Comparison of ENCODE assay signal across 8 cellular contexts in genomic region chr9:127918201-127919107, GRCh38. TPM values are rescaled to one million over a fixed set of nuclear protein-coding genes. Genes with fewer than 3 reads are reported as not detected.
DNase-seq lines count a peak whose midpoint lies in the region; ATAC-seq and TF ChIP-seq lines count a peak whose summit lies in the region.

No MANE protein-coding gene starts in this region.

- H3K36me3 Mint-ChIP-seq in T-helper 1 cell treated with Interleukin-12 subunit alpha and Interleukin-12 subunit beta and Interleukin-4 antibody, amounts not matched to agents 30 μg/mL and 1 μg/mL, for 36 hours (ENCODE audit: low read depth) = peaks cover 8% of the 10 kb centered on the region

- 0 out of 2 replicates have a peak overlapping the region, but pooled peaks have one; percentile 42 for H3K9ac ChIP-seq in SU-DHL-6 (ENCODE audit: low read length)

- H3K27ac Mint-ChIP-seq in T-helper 1 cell treated with Interleukin-12 subunit alpha and Interleukin-12 subunit beta and Interleukin-4 antibody, amounts not matched to agents 30 μg/mL and 1 μg/mL, for 36 hours = peak overlapping the region; percentile 27

- no peaks in the 10 kb centered on the region for H3K79me2 ChIP-seq in SU-DHL-6 (ENCODE audit: insufficient read depth, low read length)

- no peaks in the 10 kb centered on the region for H3K9me3 Mint-ChIP-seq in T-helper 1 cell treated with Interleukin-12 subunit alpha and Interleukin-12 subunit beta and Interleukin-4 antibody, amounts not matched to agents 30 μg/mL and 1 μg/mL, for 36 hours

- H3K27me3 Mint-ChIP-seq in T-helper 1 cell treated with Interleukin-12 subunit alpha and Interleukin-12 subunit beta and Interleukin-4 antibody, amounts not matched to agents 30 μg/mL and 1 μg/mL, for 36 hours (ENCODE audit: low read depth) = peaks cover 5% of the 10 kb centered on the region

- peaks cover 19% of the 10 kb centered on the region for H3F3A ChIP-seq in SU-DHL-6 (ENCODE audit: insufficient read depth)

- no peaks in the 10 kb centered on the region for H3K9me3 ChIP-seq in SU-DHL-6 (ENCODE audit: insufficient read depth, low read length)

- H3K27me3 ChIP-seq in SU-DHL-6 (ENCODE audit: low read length) = no peaks in the 10 kb centered on the region
- no peaks in the 10 kb centered on the region for H3K27me3 ChIP-seq in foreskin keratinocyte

- peaks cover 11% of the 10 kb centered on the region for H3K4me1 ChIP-seq in foreskin keratinocyte

- no peak overlapping the region for H3K4me3 Mint-ChIP-seq in T-helper 1 cell treated with Interleukin-12 subunit alpha and Interleukin-12 subunit beta and Interleukin-4 antibody, amounts not matched to agents 30 μg/mL and 1 μg/mL, for 36 hours

- peak; percentile 12 for TF ChIP-seq CTCF in SU-DHL-6 (IDR thresholded peaks at IDR 0.05; ENCODE audit: insufficient read depth, low read length, poor library complexity, severe bottlenecking)
- TF ChIP-seq CTCF in foreskin keratinocyte (conservative IDR thresholded peaks at IDR 0.05) = no peak

- peaks cover 38% of the 10 kb centered on the region for H3K4me1 Mint-ChIP-seq in T-helper 1 cell treated with Interleukin-12 subunit alpha and Interleukin-12 subunit beta and Interleukin-4 antibody, amounts not matched to agents 30 μg/mL and 1 μg/mL, for 36 hours (ENCODE audit: low read depth)

- no peaks in the 10 kb centered on the region for H4K20me1 ChIP-seq in SU-DHL-6 (ENCODE audit: low read depth, low read length)

- no peak overlapping the region for H2AFZ ChIP-seq in SU-DHL-6 (ENCODE audit: low read depth, low read length, severe bottlenecking)

- no peak overlapping the region for H3K4me3 ChIP-seq in SU-DHL-6 (ENCODE audit: insufficient read depth, low read length, poor library complexity, severe bottlenecking)

- H3K27ac ChIP-seq in SU-DHL-6 (ENCODE audit: low read depth, low read length) (peak overlapping the region; percentile 22; the same call in 1 of the 2 replicates), foreskin keratinocyte (peak overlapping the region; percentile 12)

- no peak overlapping the region for H3K4me2 ChIP-seq in SU-DHL-6 (ENCODE audit: low read depth, low read length, poor library complexity, severe bottlenecking)

- ATAC-seq in foreskin keratinocyte (no peak), HG03571 (IDR thresholded peaks at IDR 0.05; ENCODE audit: unreplicated experiment) (no peak)

- H3K9me2 ChIP-seq in SU-DHL-6 (replicated peaks; ENCODE audit: insufficient read depth, low read length) = no peaks in the 10 kb centered on the region

- no peaks in the 10 kb centered on the region for H3K36me3 ChIP-seq in SU-DHL-6 (ENCODE audit: low read length)

- DNase-seq in T-helper 1 cell (no peak), foreskin keratinocyte (no peak), stromal cell of bone marrow (ENCODE audit: low read depth) (peak; percentile 48), NCI-H128 (lab: John Stamatoyannopoulos, UW; ENCODE audit: unreplicated experiment) (no peak)
- DNase-seq in stimulated activated CD4-positive, alpha-beta T cell treated with anti-CD3 and anti-CD28 coated beads, Interleukin-1b, Interleukin-23, amount 100 ng/mL, for 48 hours = no peak

RNA-seq across cellular contexts. Expression of gene ST6GALNAC4, which starts 1.6 kb away (rescaled TPM):
- 16.6 and 18.5 TPM in 2 replicates for total RNA-seq in foreskin keratinocyte
- polyA plus RNA-seq in foreskin keratinocyte = 19.9 and 21.3 TPM in 2 replicates

RNA-seq across cellular contexts. Expression of gene PIP5KL1, which starts 12.1 kb away (rescaled TPM):
- 4.7 and 6.3 TPM in 2 replicates for total RNA-seq in foreskin keratinocyte
- 4.8 and 7.9 TPM in 2 replicates for polyA plus RNA-seq in foreskin keratinocyte

RNA-seq across cellular contexts. Expression of gene ST6GALNAC6, which starts 19.1 kb away (rescaled TPM):
- 23.2 and 27.1 TPM in 2 replicates for total RNA-seq in foreskin keratinocyte
- polyA plus RNA-seq in foreskin keratinocyte = 24.3 and 27.7 TPM in 2 replicates

RNA-seq across cellular contexts. Expression of gene DPM2, which starts 19.2 kb away (rescaled TPM):
- 32.5 and 33.4 TPM in 2 replicates for total RNA-seq in foreskin keratinocyte
- polyA plus RNA-seq in foreskin keratinocyte = 61.0 and 65.8 TPM in 2 replicates

RNA-seq across cellular contexts. Expression of gene AK1, which starts 41.0 kb away (rescaled TPM):
- 60.7 and 62.6 TPM in 2 replicates for total RNA-seq in foreskin keratinocyte
- 99.6 and 106 TPM in 2 replicates for polyA plus RNA-seq in foreskin keratinocyte
